ENCODE assay signal across 8 cellular contexts in the genomic region with DNA sequence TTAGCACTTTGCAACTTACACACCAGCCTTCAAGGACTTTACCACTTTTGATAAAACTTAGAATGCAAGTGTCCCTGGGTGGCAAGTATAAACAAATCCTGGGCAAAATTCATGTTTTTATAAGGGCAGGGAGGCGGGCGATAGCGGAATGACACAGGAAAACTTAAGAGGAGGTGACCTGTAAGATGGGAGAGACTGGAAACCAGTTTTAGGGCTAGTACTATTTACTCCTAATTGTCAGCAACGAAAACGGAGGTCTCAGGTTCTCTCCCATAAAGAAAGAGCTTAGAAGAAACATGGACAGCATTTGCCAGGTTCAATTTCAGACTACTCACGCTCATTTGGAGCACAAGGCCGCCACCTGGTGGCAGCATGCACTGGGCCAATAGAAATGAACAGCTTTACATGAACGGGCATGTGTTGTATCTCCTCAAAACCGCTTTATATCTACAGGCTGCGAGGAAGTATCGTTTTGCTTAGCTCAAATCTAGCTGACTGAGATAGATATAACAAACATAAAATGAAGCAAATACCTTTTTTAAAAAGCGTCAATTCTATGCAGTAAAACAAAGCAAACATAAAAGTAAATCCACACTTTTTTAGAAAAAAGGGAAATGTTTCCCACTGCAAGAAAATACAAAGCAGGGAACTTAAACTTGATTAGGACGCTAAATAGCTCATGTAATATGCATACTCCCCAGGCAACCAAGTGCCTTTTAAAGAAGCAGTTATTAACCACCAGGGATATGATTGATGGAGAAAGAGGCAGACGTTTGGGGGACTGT. TPM values are rescaled to one million over a fixed set of nuclear protein-coding genes. Genes with fewer than 3 reads are reported as not detected.
DNase-seq lines count a peak whose midpoint lies in the region; ATAC-seq, FAIRE-seq and TF ChIP-seq lines count a peak whose summit lies in the region.

No MANE protein-coding gene starts in this region.

- H3K4me1 Mint-ChIP-seq in osteocyte (ENCODE audit: unreplicated experiment): peaks cover 11% of the 10 kb centered on the region

- H3K4me3 ChIP-seq in HAP-1: no peak overlapping the region
- H3K4me3 ChIP-seq in SJCRH30: no peak overlapping the region
- H3K4me3 ChIP-seq in gastroesophageal sphincter: no peak overlapping the region
- no peak overlapping the region for H3K4me3 ChIP-seq in transverse colon

- no peaks in the 10 kb centered on the region for H3K9me3 Mint-ChIP-seq in osteocyte (ENCODE audit: unreplicated experiment)

- no peak overlapping the region for H3K27ac ChIP-seq in SJCRH30
- no peak overlapping the region for H3K27ac ChIP-seq in gastroesophageal sphincter
- no peak overlapping the region for H3K27ac ChIP-seq in transverse colon

- H3K4me3 Mint-ChIP-seq in osteocyte (ENCODE audit: unreplicated experiment): no peak overlapping the region

- no peaks in the 10 kb centered on the region for H3K36me3 Mint-ChIP-seq in osteocyte (ENCODE audit: unreplicated experiment)

- in situ Hi-C loops in HAP-1 (cut with MboI; ENCODE audit: low sequenced_read_pairs): loop anchor here (10.0 to 25.0 kb wide), 4 partner anchors 584 to 1076 kb away; a partner anchor contains a TSS
- in situ Hi-C loops in transverse colon (cut with MboI; ENCODE audit: low pct_ligation_motif_present in 1 of 4, low pct_unique_long_range_greater_than_20kb in 1 of 4, low sequenced_read_pairs in 3 of 4): loop anchor here (10.0 kb wide), 1 partner anchor 574 kb away; no protein-coding TSS in a partner anchor

- H3K27me3 Mint-ChIP-seq in osteocyte (ENCODE audit: unreplicated experiment): peaks cover 2% of the 10 kb centered on the region

- peak overlapping the region; percentile 36 for H3K27ac Mint-ChIP-seq in osteocyte (ENCODE audit: unreplicated experiment)

- peak; percentile 86 for FAIRE-seq in G401.6 (lab: Jason Lieb, UNC)

- TF ChIP-seq CTCF in gastroesophageal sphincter (IDR thresholded peaks at IDR 0.05): peak; percentile 29 to 77 (median 60)
- peak; percentile 97 for TF ChIP-seq CTCF in osteocyte (IDR thresholded peaks at IDR 0.05)
- peak; percentile 81 to 87 (median 83) for TF ChIP-seq CTCF in transverse colon (IDR thresholded peaks at IDR 0.05)

- H3K9me3 ChIP-seq in HAP-1 (no peaks in the 10 kb centered on the region), SJCRH30 (replicated peaks) (no peaks in the 10 kb centered on the region), gastroesophageal sphincter (no peaks in the 10 kb centered on the region), transverse colon (no peaks in the 10 kb centered on the region)

- intact Hi-C loops in transverse colon (cut with DNase I; ENCODE audit: low total_unique reads): no loop called here

- no peaks in the 10 kb centered on the region for H3K36me3 ChIP-seq in HAP-1 (replicated peaks)
- H3K36me3 ChIP-seq in SJCRH30: no peaks in the 10 kb centered on the region
- no peaks in the 10 kb centered on the region for H3K36me3 ChIP-seq in gastroesophageal sphincter
- H3K36me3 ChIP-seq in transverse colon: no peaks in the 10 kb centered on the region

- TF ChIP-seq EP300 in gastroesophageal sphincter (IDR thresholded peaks at IDR 0.05) (no peak), transverse colon (IDR thresholded peaks at IDR 0.05; ENCODE audit: low read depth) (no peak)

- H3K27me3 ChIP-seq in HAP-1 (ENCODE audit: low read depth): no peaks in the 10 kb centered on the region
- H3K27me3 ChIP-seq in SJCRH30: no peaks in the 10 kb centered on the region
- no peaks in the 10 kb centered on the region for H3K27me3 ChIP-seq in gastroesophageal sphincter
- H3K27me3 ChIP-seq in transverse colon: no peaks in the 10 kb centered on the region

- peak; percentile 90 to 92 for DNase-seq in HAP-1 (ENCODE audit: low spot score in 2 of 2)
- peak; percentile 93 for DNase-seq in NAMALWA (ENCODE audit: low spot score)
- DNase-seq in SJCRH30: peak; percentile 76 to 94
- peak; percentile 93 for DNase-seq in activated effector memory CD4-positive, alpha-beta T cell treated with anti-CD3 and anti-CD28 coated beads, Interleukin-2, amount 50 U/mL, for 16 hours
- DNase-seq in osteocyte (ENCODE audit: extremely low spot score, unreplicated experiment): peak; percentile 94
- DNase-seq in transverse colon: peak; percentile 85

- H3K4me1 ChIP-seq in HAP-1 (peaks cover 5% of the 10 kb centered on the region; the same call in 1 of the 2 replicates), SJCRH30 (peaks cover 18% of the 10 kb centered on the region), gastroesophageal sphincter (no peaks in the 10 kb centered on the region), transverse colon (no peaks in the 10 kb centered on the region)

- no peak for ATAC-seq in gastroesophageal sphincter

- 26% methylated on average over 14 of the region's 14 CpGs for WGBS in gastroesophageal sphincter (ENCODE audit: low coverage in 1 of 2), 2 donors
- 24 to 31% methylated on average over 14 of the region's 14 CpGs for WGBS in transverse colon (ENCODE audit: low coverage in 1 of 2), 2 donors

- no peak for TF ChIP-seq POLR2A in gastroesophageal sphincter (IDR thresholded peaks at IDR 0.05)
- TF ChIP-seq POLR2A in transverse colon (IDR thresholded peaks at IDR 0.05): no peak

RNA-seq across cellular contexts. Expression of a gene that starts 37.6 kb away (rescaled TPM):
- not detected in 2 replicates for total RNA-seq in SJCRH30 (2014; rRNA removed; shearing (Covaris generic))
- under 1 TPM in 1 of 4 donors, not detected in 3; 0.08 TPM for total RNA-seq in gastroesophageal sphincter
- not detected in 2 replicates for total RNA-seq in osteocyte
- total RNA-seq in transverse colon: 1 to 10 TPM in 2 of 4 donors, not detected in 2; 4.1 to 4.6 TPM

RNA-seq across cellular contexts. Expression of a gene that starts 59.1 kb away (rescaled TPM):
- not detected in 2 replicates for total RNA-seq in SJCRH30 (2014; rRNA removed; shearing (Covaris generic))
- total RNA-seq in gastroesophageal sphincter: under 1 TPM in 1 of 4 donors, not detected in 3; 0.25 TPM
- total RNA-seq in osteocyte: not detected in 2 replicates
- total RNA-seq in transverse colon: not detected

RNA-seq across cellular contexts. Expression of a gene that starts 59.3 kb away (rescaled TPM):
- total RNA-seq in SJCRH30 (2014; rRNA removed; shearing (Covaris generic)): 1.3 and 2.4 TPM in 2 replicates
- under 1 TPM in 1 of 4 donors, not detected in 3; 0.82 TPM for total RNA-seq in gastroesophageal sphincter
- 0.64 and 0.65 TPM in 2 replicates for total RNA-seq in osteocyte
- total RNA-seq in transverse colon: not detected
